Comparison of ENCODE assay signal across 17 cellular contexts in the genomic region with DNA sequence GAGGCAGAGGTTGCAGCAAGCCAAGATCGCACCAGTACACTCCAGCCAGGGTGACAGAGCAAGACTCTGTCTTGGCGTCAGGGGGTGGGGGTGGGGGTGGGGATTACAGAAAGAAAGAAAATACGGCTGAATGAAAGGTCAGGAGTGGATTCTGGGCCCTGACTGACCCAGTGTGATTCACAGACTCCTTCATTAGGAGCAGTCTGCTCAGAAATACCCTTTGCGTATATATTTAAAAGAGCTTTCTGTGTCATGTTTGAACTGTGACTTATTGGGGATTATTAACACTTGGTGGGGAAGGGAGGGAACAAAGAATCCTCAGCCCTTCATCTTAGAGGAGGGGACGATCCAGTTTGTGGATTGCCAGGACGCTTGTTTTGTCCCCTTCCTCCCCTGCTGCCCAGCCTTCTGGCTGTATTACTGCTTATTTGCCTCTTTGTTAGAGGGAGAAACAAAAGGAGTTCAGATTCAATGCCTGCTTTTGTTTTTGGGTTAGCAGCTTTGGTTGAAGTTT.
DNase-seq lines count a peak whose midpoint lies in the region; FAIRE-seq and TF ChIP-seq lines count a peak whose summit lies in the region.
"Had no signal": no experiment of that assay in that cellular context is flagged by ENCODE, and none has a peak within 500 bp of the region (broad histone marks: within the 10 kb centered on the region; RNA-seq: fewer than 3 reads in every experiment).

No MANE protein-coding gene starts in this region.

- no peak overlapping the region for H3K27ac Mint-ChIP-seq in activated naive CD4-positive, alpha-beta T cell treated with anti-CD3 and anti-CD28 coated beads, Interleukin-2, amount 10 ng/mL, durations not matched to agents 7 days and 5 days
- H3K27ac Mint-ChIP-seq: activated B cell treated with CpG ODN at 0.5 μM for 24 hours; activated naive CD4-positive, alpha-beta T cell treated with anti-CD3 and anti-CD28 coated beads, Interleukin-2, amount 50 U/mL, for 24 hours; CD4-positive, alpha-beta T cell had no signal

- no peak overlapping the region for H2BK15ac ChIP-seq in H1 (ENCODE audit: low read length)

- no peak overlapping the region for H2BK120ac ChIP-seq in H1 (replicated peaks; ENCODE audit: low read depth, low read length)

- H2BK20ac ChIP-seq in H1 (ENCODE audit: low read length): peak overlapping the region; percentile 40; the same call in 1 of the 2 replicates

- no peak overlapping the region for H3K4ac ChIP-seq in H1 (replicated peaks; ENCODE audit: insufficient read length, low read depth, low read length)

- TF ChIP-seq CTCF in H1 (IDR thresholded peaks at IDR 0.05; ENCODE audit: control extremely low read depth in 1 of 3, insufficient read depth in 1 of 3, low read depth in 1 of 3, low read length in 3 of 3) (no peak), tibial nerve (IDR thresholded peaks at IDR 0.05) (no peak)

- H3K36me3 ChIP-seq in H1 (ENCODE audit: control insufficient read depth in 2 of 4, insufficient read depth in 4 of 4, low read length in 3 of 4) (no peaks in the 10 kb centered on the region), mesodermal cell (ENCODE audit: control insufficient read depth, insufficient read depth, low read length) (no peaks in the 10 kb centered on the region), tibial nerve (no peaks in the 10 kb centered on the region)
- H3K36me3 ChIP-seq: MG63 had no signal

- 5% methylated on average over 6 of the region's 6 CpGs; no CpG with 5 or more reads in 1 of the 2 experiments for WGBS in H1 (ENCODE audit: extremely low coverage in 1 of 2, insufficient coverage in 1 of 2, insufficient read length in 1 of 2, insufficient replicate concordance in 2 of 2, low coverage in 1 of 2, low lambda C conversion rate in 2 of 2, missing lambda C conversion rate in 1 of 2), 2 experiments
- 13 to 29% methylated on average over 1 of the region's 6 CpGs for WGBS in mesodermal cell (ENCODE audit: insufficient coverage in 2 of 2), 2 experiments
- 51 to 53% methylated on average over 6 of the region's 6 CpGs for WGBS in tibial nerve, 2 donors

- peak overlapping the region; percentile 63 for H4K91ac ChIP-seq in H1 (replicated peaks; ENCODE audit: insufficient read length, low read length)

- H3K9me3 ChIP-seq in H1 (ENCODE audit: insufficient read depth in 2 of 2, low read depth in 1 of 2, low read length in 1 of 2): no peaks in the 10 kb centered on the region
- no peaks in the 10 kb centered on the region for H3K9me3 ChIP-seq in mesodermal cell (ENCODE audit: control insufficient read depth, low read length)
- no peaks in the 10 kb centered on the region for H3K9me3 ChIP-seq in tibial nerve
- H3K9me3 ChIP-seq: MG63 had no signal

- H3K4me3 Mint-ChIP-seq in activated naive CD4-positive, alpha-beta T cell treated with anti-CD3 and anti-CD28 coated beads, Interleukin-2, amount 10 ng/mL, durations not matched to agents 7 days and 5 days: no peak overlapping the region
- H3K4me3 Mint-ChIP-seq: activated B cell treated with CpG ODN at 0.5 μM for 24 hours; activated naive CD4-positive, alpha-beta T cell treated with anti-CD3 and anti-CD28 coated beads, Interleukin-2, amount 50 U/mL, for 24 hours; CD4-positive, alpha-beta T cell had no signal

- no peaks in the 10 kb centered on the region for H3K9me3 Mint-ChIP-seq in activated naive CD4-positive, alpha-beta T cell treated with anti-CD3 and anti-CD28 coated beads, Interleukin-2, amount 10 ng/mL, durations not matched to agents 7 days and 5 days
- H3K9me3 Mint-ChIP-seq: activated B cell treated with CpG ODN at 0.5 μM for 24 hours; activated naive CD4-positive, alpha-beta T cell treated with anti-CD3 and anti-CD28 coated beads, Interleukin-2, amount 50 U/mL, for 24 hours; CD4-positive, alpha-beta T cell had no signal

- H3K23ac ChIP-seq in H1 (ENCODE audit: insufficient read length): no peak overlapping the region

- H3K4me3 ChIP-seq in H1 (ENCODE audit: extremely low read depth in 1 of 4, insufficient read depth in 2 of 4, low read depth in 3 of 4, low read length in 4 of 4): peak overlapping the region in 1 of 4 experiments; percentile 44; a peak in 3 of 8 replicates
- no peak overlapping the region for H3K4me3 ChIP-seq in mesodermal cell (ENCODE audit: extremely low read depth, insufficient read depth, low read length, poor library complexity, severe bottlenecking)
- H3K4me3 ChIP-seq in tibial nerve: no peak overlapping the region
- H3K4me3 ChIP-seq: MG63 had no signal

- peak; percentile 91 for FAIRE-seq in H1 (lab: Jason Lieb, UNC)
- FAIRE-seq: islet of Langerhans had no signal

- H2AFZ ChIP-seq in H1 (ENCODE audit: low read length): 0 out of 2 replicates have a peak overlapping the region, but pooled peaks have one; percentile 54

- H4K5ac ChIP-seq in H1 (ENCODE audit: insufficient read length, low read depth, low read length): no peak overlapping the region

- peak overlapping the region in 1 of 4 experiments; percentile 20; a peak in 3 of 7 replicates for H3K9ac ChIP-seq in H1 (replicated peaks in 1 of 4; ENCODE audit: extremely low read depth in 1 of 4, low read depth in 3 of 4, low read length in 3 of 4)

- peak overlapping the region; percentile 84 for H2BK12ac ChIP-seq in H1 (ENCODE audit: low read depth, low read length)

- no peak; a peak in 1 of 3 replicates for TF ChIP-seq POLR2A in H1 (IDR thresholded peaks at IDR 0.05; ENCODE audit: control extremely low read depth in 1 of 2, low read depth in 2 of 2, low read length in 2 of 2)
- no peak for TF ChIP-seq POLR2A in tibial nerve (IDR thresholded peaks at IDR 0.05)
- TF ChIP-seq POLR2A in erythroblast (IDR thresholded peaks at IDR 0.05; ENCODE audit: low read length): no peak

- no peaks in the 10 kb centered on the region for H3K27me3 Mint-ChIP-seq in activated naive CD4-positive, alpha-beta T cell treated with anti-CD3 and anti-CD28 coated beads, Interleukin-2, amount 10 ng/mL, durations not matched to agents 7 days and 5 days
- H3K27me3 Mint-ChIP-seq: activated B cell treated with CpG ODN at 0.5 μM for 24 hours had no signal

- H3K79me2 ChIP-seq in H1 (ENCODE audit: control insufficient read depth in 1 of 2, insufficient read depth in 2 of 2, low read length in 2 of 2): peaks cover 0 to 81% of the 10 kb centered on the region in 2 experiments; a peak in 3 of 4 replicates

- H3K27me3 ChIP-seq in H1 (replicated peaks in 1 of 4; ENCODE audit: control insufficient read depth in 3 of 4, extremely low read depth in 1 of 4, insufficient read depth in 3 of 4, low read length in 3 of 4) (no peaks in the 10 kb centered on the region), tibial nerve (no peaks in the 10 kb centered on the region)
- H3K27me3 ChIP-seq: MG63 had no signal

- peaks cover 3% of the 10 kb centered on the region; the same call in 1 of the 2 replicates for H3K23me2 ChIP-seq in H1 (ENCODE audit: low read depth, low read length)

- H2AK5ac ChIP-seq in H1 (ENCODE audit: low read depth, low read length): no peak overlapping the region; the same call in 1 of the 2 replicates

- DNase-seq in NCI-H524 (lab: John Stamatoyannopoulos, UW): peak; percentile 56 to 58
- DNase-seq in NCI-H524 treated with DMSO at 0.1 percent for 48 hours (lab: John Stamatoyannopoulos, UW): no peak
- DNase-seq in H1 (ENCODE audit: low read depth in 1 of 2, low spot score in 2 of 2): peak in 1 of 2 experiments; percentile 58
- DNase-seq in tibial nerve (ENCODE audit: low spot score in 2 of 2): no peak
- no peak for DNase-seq in NCI-H146 (lab: John Stamatoyannopoulos, UW)
- DNase-seq in activated naive CD4-positive, alpha-beta T cell treated with anti-CD3 and anti-CD28 coated beads, Interleukin-2, amount 10 ng/mL, durations not matched to agents 7 days and 5 days: no peak
- DNase-seq in erythroblast (lab: John Stamatoyannopoulos, UW): no peak
- DNase-seq: activated B cell treated with CpG ODN at 0.5 μM for 24 hours; activated CD8-positive, alpha-beta memory T cell treated with anti-CD3 and anti-CD28 coated beads, Interleukin-2, amount 50 U/mL, for 4 hours; CD4-positive, alpha-beta T cell; HCEC 1CT; MG63 had no signal

- no peaks in the 10 kb centered on the region for H3K4me1 Mint-ChIP-seq in activated naive CD4-positive, alpha-beta T cell treated with anti-CD3 and anti-CD28 coated beads, Interleukin-2, amount 10 ng/mL, durations not matched to agents 7 days and 5 days
- H3K4me1 Mint-ChIP-seq: activated B cell treated with CpG ODN at 0.5 μM for 24 hours; activated naive CD4-positive, alpha-beta T cell treated with anti-CD3 and anti-CD28 coated beads, Interleukin-2, amount 50 U/mL, for 24 hours had no signal

- H3K27ac ChIP-seq in H1 (ENCODE audit: low read depth, low read length): peak overlapping the region; percentile 77
- H3K27ac ChIP-seq in mesodermal cell (ENCODE audit: low read depth, low read length, severe bottlenecking): peak overlapping the region; percentile 86
- peak overlapping the region; percentile 45 to 91 (median 77) for H3K27ac ChIP-seq in tibial nerve
- H3K27ac ChIP-seq: 22Rv1, HL-60 had no signal

- no peak; a peak in 1 of 4 replicates for TF ChIP-seq RAD21 in H1 (IDR thresholded peaks at IDR 0.05 in 1 of 2, conservative IDR thresholded peaks at IDR 0.05 in 1 of 2; ENCODE audit: low read depth in 2 of 2, low read length in 2 of 2)

- CTCF ChIA-PET in H1 (lab: Charles Lee; ENCODE audit: partially characterized antibody): interaction anchor here (0.6 to 2.3 kb wide), 5 partner anchors 11 to 185 kb away, joined by 3 to 8 read pairs (median 4); no protein-coding TSS in a partner anchor
- CTCF ChIA-PET in activated naive CD4-positive, alpha-beta T cell treated with anti-CD3 and anti-CD28 coated beads, Interleukin-2, amount 10 ng/mL, durations not matched to agents 7 days and 5 days (lab: Charles Lee): no interaction called here

- no peak for TF ChIP-seq EP300 in H1 (IDR thresholded peaks at IDR 0.05; ENCODE audit: borderline replicate concordance in 1 of 2, low read depth in 2 of 2, low read length in 2 of 2)
- peak in 1 of 2 donors; percentile 45 for TF ChIP-seq EP300 in tibial nerve (IDR thresholded peaks at IDR 0.05)

- H4K8ac ChIP-seq in H1 (ENCODE audit: extremely low read depth, insufficient read depth, low read length): no peak overlapping the region; the same call in 1 of the 2 replicates

- peak overlapping the region; percentile 69 for H2BK5ac ChIP-seq in H1 (ENCODE audit: low read depth, low read length)

- H3K56ac ChIP-seq in H1 (replicated peaks; ENCODE audit: insufficient read length, low read depth, low read length): no peak overlapping the region

- H3K14ac ChIP-seq in H1 (ENCODE audit: insufficient read length): no peak overlapping the region

- POLR2A ChIA-PET in H1 (lab: Charles Lee; ENCODE audit: partially characterized antibody): interaction anchor here (0.9 to 4.8 kb wide), 10 partner anchors 9 to 277 kb away, joined by 3 to 24 read pairs (median 3); no protein-coding TSS in a partner anchor

- H3K18ac ChIP-seq in H1 (ENCODE audit: extremely low read depth, low read length): no peak overlapping the region

- peaks cover 6% of the 10 kb centered on the region; the same call in 1 of the 2 replicates for H3K79me1 ChIP-seq in H1 (ENCODE audit: low read depth, low read length)

- H4K20me1 ChIP-seq in H1 (replicated peaks in 1 of 2; ENCODE audit: control insufficient read depth in 1 of 2, insufficient read depth in 2 of 2, low read length in 2 of 2): no peaks in the 10 kb centered on the region

- H3K4me1 ChIP-seq in H1 (replicated peaks in 1 of 4; ENCODE audit: control insufficient read depth in 3 of 4, insufficient read depth in 4 of 4, low read length in 3 of 4) (peaks cover 13 to 34% (median 23%) of the 10 kb centered on the region in 4 experiments; a peak in 6 of 7 replicates), mesodermal cell (ENCODE audit: control insufficient read depth, insufficient read depth, low read length, poor library complexity, severe bottlenecking) (no peaks in the 10 kb centered on the region), tibial nerve (peaks cover 0 to 84% (median 29%) of the 10 kb centered on the region in 4 donors)

- no peaks in the 10 kb centered on the region for H3K36me3 Mint-ChIP-seq in activated naive CD4-positive, alpha-beta T cell treated with anti-CD3 and anti-CD28 coated beads, Interleukin-2, amount 10 ng/mL, durations not matched to agents 7 days and 5 days
- H3K36me3 Mint-ChIP-seq: activated naive CD4-positive, alpha-beta T cell treated with anti-CD3 and anti-CD28 coated beads, Interleukin-2, amount 50 U/mL, for 24 hours had no signal

- peak overlapping the region; percentile 54 to 67 for H3K4me2 ChIP-seq in H1 (ENCODE audit: insufficient read depth in 1 of 2, low read depth in 2 of 2, low read length in 2 of 2)

Comparison
In these comparisons a context has a peak if more than half of its experiments do, and no peak if none do; other contexts are left out.
1. DNase-seq: peak in NCI-H524 (2 of 2); none in NCI-H524 treated with DMSO at 0.1 percent for 48 hours (single experiment), tibial nerve (0 of 2), NCI-H146 (single experiment), activated naive CD4-positive, alpha-beta T cell treated with anti-CD3 and anti-CD28 coated beads, Interleukin-2, amount 10 ng/mL, durations not matched to agents 7 days and 5 days (single experiment) and erythroblast (0 of 2).
2. Peak in every context shown above with its lines, with median percentiles within 50 percentile points of each other: H3K27ac ChIP-seq.